Comparison of ENCODE assay signal across 2 cellular contexts in the genomic region with DNA sequence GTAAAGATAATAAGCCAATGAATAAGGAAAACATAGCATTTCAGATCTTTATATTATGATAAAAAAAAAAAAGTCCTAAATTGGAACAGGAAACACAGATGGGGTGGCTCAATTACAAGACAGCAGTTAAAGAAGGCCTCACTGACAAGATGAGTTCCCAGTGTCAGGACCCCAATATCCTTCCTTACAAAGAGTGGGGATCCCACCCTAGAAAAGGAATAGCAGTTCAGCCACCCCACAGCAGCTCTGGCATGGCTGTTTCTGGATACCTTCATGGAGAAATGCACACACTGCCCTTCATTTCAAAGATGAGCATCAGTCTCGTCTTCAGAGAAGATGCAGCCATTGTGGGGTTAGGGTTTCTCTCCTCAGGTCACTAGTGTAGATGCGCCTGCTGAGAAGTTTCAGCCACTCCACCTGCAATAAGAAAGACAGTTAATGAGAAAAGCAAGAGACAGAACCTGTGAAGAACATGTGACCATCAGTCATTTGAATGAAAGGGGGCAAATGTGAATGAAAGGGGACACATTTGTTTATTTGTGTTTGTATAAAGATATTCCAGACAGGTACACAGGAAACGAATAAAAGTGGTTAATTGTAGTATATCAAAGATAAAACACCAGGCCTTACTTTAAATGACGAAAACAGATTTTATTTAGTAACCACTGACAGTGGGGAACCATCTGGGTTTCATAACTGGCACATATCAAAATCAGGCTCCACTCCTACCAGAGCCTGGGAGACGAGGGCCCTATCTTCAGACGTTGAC.
TF ChIP-seq lines count a peak whose summit lies in the region.

No MANE protein-coding gene starts in this region.

TF ChIP-seq in IMR-90, 13 proteins besides CTCF, POLR2A, EP300 and RAD21:
- TF ChIP-seq BHLHE40 (IDR thresholded peaks at IDR 0.05; ENCODE audit: low read depth, low read length) (no peak), SMC3 (IDR thresholded peaks at IDR 0.05; ENCODE audit: low read depth, low read length) (no peak), CEBPB (IDR thresholded peaks at IDR 0.05; ENCODE audit: low read depth, low read length) (no peak), RCOR1 (IDR thresholded peaks at IDR 0.05; ENCODE audit: insufficient replicate concordance, low read length) (no peak), MXI1 (IDR thresholded peaks at IDR 0.05; ENCODE audit: borderline replicate concordance, low read depth, low read length) (no peak), MAZ (IDR thresholded peaks at IDR 0.05; ENCODE audit: borderline replicate concordance, low read depth, low read length) (no peak), RFX5 (IDR thresholded peaks at IDR 0.05; ENCODE audit: low read depth, low read length) (no peak), MAFK (IDR thresholded peaks at IDR 0.05; ENCODE audit: low read depth, low read length) (no peak)
- TF ChIP-seq, protein P1, sequence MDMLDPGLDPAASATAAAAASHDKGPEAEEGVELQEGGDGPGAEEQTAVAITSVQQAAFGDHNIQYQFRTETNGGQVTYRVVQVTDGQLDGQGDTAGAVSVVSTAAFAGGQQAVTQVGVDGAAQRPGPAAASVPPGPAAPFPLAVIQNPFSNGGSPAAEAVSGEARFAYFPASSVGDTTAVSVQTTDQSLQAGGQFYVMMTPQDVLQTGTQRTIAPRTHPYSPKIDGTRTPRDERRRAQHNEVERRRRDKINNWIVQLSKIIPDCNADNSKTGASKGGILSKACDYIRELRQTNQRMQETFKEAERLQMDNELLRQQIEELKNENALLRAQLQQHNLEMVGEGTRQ (IDR thresholded peaks at IDR 0.05; ENCODE audit: low read depth, low read length): no peak

TF ChIP-seq in K562, 482 proteins besides CTCF, POLR2A, EP300 and RAD21 (continues in another document):
- TF ChIP-seq, protein P2, sequence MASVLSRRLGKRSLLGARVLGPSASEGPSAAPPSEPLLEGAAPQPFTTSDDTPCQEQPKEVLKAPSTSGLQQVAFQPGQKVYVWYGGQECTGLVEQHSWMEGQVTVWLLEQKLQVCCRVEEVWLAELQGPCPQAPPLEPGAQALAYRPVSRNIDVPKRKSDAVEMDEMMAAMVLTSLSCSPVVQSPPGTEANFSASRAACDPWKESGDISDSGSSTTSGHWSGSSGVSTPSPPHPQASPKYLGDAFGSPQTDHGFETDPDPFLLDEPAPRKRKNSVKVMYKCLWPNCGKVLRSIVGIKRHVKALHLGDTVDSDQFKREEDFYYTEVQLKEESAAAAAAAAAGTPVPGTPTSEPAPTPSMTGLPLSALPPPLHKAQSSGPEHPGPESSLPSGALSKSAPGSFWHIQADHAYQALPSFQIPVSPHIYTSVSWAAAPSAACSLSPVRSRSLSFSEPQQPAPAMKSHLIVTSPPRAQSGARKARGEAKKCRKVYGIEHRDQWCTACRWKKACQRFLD (CRISPR knock-in tag; IDR thresholded peaks at IDR 0.05): no peak
- TF ChIP-seq FOXK1 (CRISPR knock-in tag; IDR thresholded peaks at IDR 0.05; ENCODE audit: borderline replicate concordance) (no peak), ZSCAN32 (CRISPR knock-in tag; IDR thresholded peaks at IDR 0.05) (no peak), STAT5A (IDR thresholded peaks at IDR 0.05; ENCODE audit: borderline replicate concordance, low read length) (no peak), BRD9 (IDR thresholded peaks at IDR 0.05; ENCODE audit: low read depth, partially characterized antibody) (no peak), SUPT5H (IDR thresholded peaks at IDR 0.05) (peak; percentile 70), ATF6 (CRISPR knock-in tag; IDR thresholded peaks at IDR 0.05) (no peak), PATZ1 (CRISPR knock-in tag; IDR thresholded peaks at IDR 0.05; ENCODE audit: borderline replicate concordance) (0 out of 2 replicates have a peak, but pooled peaks have one; percentile 21), AFF4 (CRISPR knock-in tag; IDR thresholded peaks at IDR 0.05) (0 out of 2 replicates have a peak, but pooled peaks have one; percentile 35), YY1 (IDR thresholded peaks at IDR 0.05; ENCODE audit: borderline replicate concordance in 1 of 3, control insufficient read depth in 1 of 3, extremely low read depth in 1 of 3, insufficient read depth in 3 of 3, insufficient read length in 1 of 3, insufficient replicate concordance in 2 of 3, low read depth in 1 of 3, low read length in 2 of 3) (peak in 1 of 3 experiments; percentile 64), NFATC3 (IDR thresholded peaks at IDR 0.05) (no peak), RBFOX2 (IDR thresholded peaks at IDR 0.05; ENCODE audit: low read depth, low read length) (peak; percentile 57), ZNF57 (CRISPR knock-in tag; IDR thresholded peaks at IDR 0.05) (no peak), CHD2 (IDR thresholded peaks at IDR 0.05; ENCODE audit: low read depth, low read length) (peak; percentile 23; the same call in 1 of the 2 replicates), MED1 (CRISPR knock-in tag; IDR thresholded peaks at IDR 0.05; ENCODE audit: borderline replicate concordance) (no peak), HNRNPUL1 (IDR thresholded peaks at IDR 0.05; ENCODE audit: low read length) (no peak; the same call in 1 of the 2 replicates), L3MBTL2 (IDR thresholded peaks at IDR 0.05) (no peak), ZBTB7A (IDR thresholded peaks at IDR 0.05; ENCODE audit: borderline replicate concordance, control insufficient read depth, low read depth, low read length) (no peak), ETS1 (conservative IDR thresholded peaks at IDR 0.05; ENCODE audit: control insufficient read depth, low read depth, low read length) (peak; percentile 25; the same call in 1 of the 2 replicates), MEF2A (IDR thresholded peaks at IDR 0.05; ENCODE audit: control insufficient read depth, low read depth, low read length) (peak; percentile 43; the same call in 1 of the 2 replicates), GABPB1 (CRISPR knock-in tag; IDR thresholded peaks at IDR 0.05) (no peak), FUS (optimal IDR thresholded peaks at IDR 0.05; ENCODE audit: low read depth, low read length) (no peak), RBM22 (IDR thresholded peaks at IDR 0.05; ENCODE audit: low read depth, low read length, poor library complexity, severe bottlenecking) (peak; percentile 35), MAFK (IDR thresholded peaks at IDR 0.05; ENCODE audit: low read length) (no peak), SIN3A (IDR thresholded peaks at IDR 0.05; ENCODE audit: borderline replicate concordance in 2 of 2, control insufficient read depth in 1 of 2, low read depth in 2 of 2, low read length in 2 of 2) (peak in 1 of 2 experiments; percentile 89; a peak in 1 of 4 replicates), THRAP3 (IDR thresholded peaks at IDR 0.05; ENCODE audit: borderline replicate concordance) (0 out of 2 replicates have a peak, but pooled peaks have one; percentile 15), CBFA2T3 (IDR thresholded peaks at IDR 0.05) (no peak), ZSCAN29 (IDR thresholded peaks at IDR 0.05) (no peak), CREB1 (IDR thresholded peaks at IDR 0.05) (peak; percentile 24; the same call in 1 of the 2 replicates), CREB1 (CRISPR knock-in tag; IDR thresholded peaks at IDR 0.05) (no peak), ZNF24 (IDR thresholded peaks at IDR 0.05) (no peak), KDM5B (IDR thresholded peaks at IDR 0.05; ENCODE audit: insufficient replicate concordance, low read depth, low read length) (no peak), CHCHD3 (CRISPR knock-in tag; IDR thresholded peaks at IDR 0.05) (peak; percentile 68; the same call in 1 of the 2 replicates), RAD51 (IDR thresholded peaks at IDR 0.05; ENCODE audit: borderline replicate concordance, low read depth) (no peak)
- TF ChIP-seq, protein P3, sequence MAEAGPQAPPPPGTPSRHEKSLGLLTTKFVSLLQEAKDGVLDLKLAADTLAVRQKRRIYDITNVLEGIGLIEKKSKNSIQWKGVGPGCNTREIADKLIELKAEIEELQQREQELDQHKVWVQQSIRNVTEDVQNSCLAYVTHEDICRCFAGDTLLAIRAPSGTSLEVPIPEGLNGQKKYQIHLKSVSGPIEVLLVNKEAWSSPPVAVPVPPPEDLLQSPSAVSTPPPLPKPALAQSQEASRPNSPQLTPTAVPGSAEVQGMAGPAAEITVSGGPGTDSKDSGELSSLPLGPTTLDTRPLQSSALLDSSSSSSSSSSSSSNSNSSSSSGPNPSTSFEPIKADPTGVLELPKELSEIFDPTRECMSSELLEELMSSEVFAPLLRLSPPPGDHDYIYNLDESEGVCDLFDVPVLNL (CRISPR knock-in tag; IDR thresholded peaks at IDR 0.05; ENCODE audit: low read depth): no peak
- TF ChIP-seq, protein P4, sequence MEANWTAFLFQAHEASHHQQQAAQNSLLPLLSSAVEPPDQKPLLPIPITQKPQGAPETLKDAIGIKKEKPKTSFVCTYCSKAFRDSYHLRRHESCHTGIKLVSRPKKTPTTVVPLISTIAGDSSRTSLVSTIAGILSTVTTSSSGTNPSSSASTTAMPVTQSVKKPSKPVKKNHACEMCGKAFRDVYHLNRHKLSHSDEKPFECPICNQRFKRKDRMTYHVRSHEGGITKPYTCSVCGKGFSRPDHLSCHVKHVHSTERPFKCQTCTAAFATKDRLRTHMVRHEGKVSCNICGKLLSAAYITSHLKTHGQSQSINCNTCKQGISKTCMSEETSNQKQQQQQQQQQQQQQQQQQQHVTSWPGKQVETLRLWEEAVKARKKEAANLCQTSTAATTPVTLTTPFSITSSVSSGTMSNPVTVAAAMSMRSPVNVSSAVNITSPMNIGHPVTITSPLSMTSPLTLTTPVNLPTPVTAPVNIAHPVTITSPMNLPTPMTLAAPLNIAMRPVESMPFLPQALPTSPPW (CRISPR knock-in tag; IDR thresholded peaks at IDR 0.05): no peak
